Comparison of ENCODE assay signal across 6 cellular contexts in genomic region chrX:101407167-101407747, GRCh38. TPM values are rescaled to one million over a fixed set of nuclear protein-coding genes. Genes with fewer than 3 reads are reported as not detected.
DNase-seq lines count a peak whose midpoint lies in the region; TF ChIP-seq lines count a peak whose summit lies in the region.

No MANE protein-coding gene starts in this region.

- TF ChIP-seq CTCF in 22Rv1 (IDR thresholded peaks at IDR 0.05) (no peak), KMS-11 (conservative IDR thresholded peaks at IDR 0.05; ENCODE audit: low read depth, low read length) (no peak), endothelial cell (IDR thresholded peaks at IDR 0.05; ENCODE audit: unreplicated experiment) (no peak)

- H3K27me3 ChIP-seq in KMS-11 (ENCODE audit: insufficient read depth, low read depth) (no peaks in the 10 kb centered on the region), skeletal muscle satellite cell (ENCODE audit: control insufficient read depth, insufficient read depth, low read length) (no peaks in the 10 kb centered on the region)

- H2AFZ ChIP-seq in KMS-11 (ENCODE audit: low read depth) = peak overlapping the region; percentile 66

- DNase-seq in endothelial cell (ENCODE audit: low spot score) (no peak), DMS153 treated with DMSO at 0.1 percent for 48 hours (lab: John Stamatoyannopoulos, UW; ENCODE audit: unreplicated experiment) (no peak)
- no peak for DNase-seq in NK-92 treated with Interleukin-12 subunit alpha and Interleukin-12 subunit beta, amount 100 ng/mL, for 24 hours (lab: John Stamatoyannopoulos, UW)

- H3K4me3 Mint-ChIP-seq in endothelial cell (ENCODE audit: unreplicated experiment) = peak overlapping the region; percentile 99

- peaks cover 11% of the 10 kb centered on the region for H3K4me1 Mint-ChIP-seq in endothelial cell (ENCODE audit: unreplicated experiment)

- no peaks in the 10 kb centered on the region for H3K9me3 Mint-ChIP-seq in endothelial cell (ENCODE audit: unreplicated experiment)

- H3K36me3 ChIP-seq in KMS-11 (ENCODE audit: insufficient read depth) (no peaks in the 10 kb centered on the region), skeletal muscle satellite cell (ENCODE audit: insufficient read depth, low read length) (peaks cover 7% of the 10 kb centered on the region)

- H3K9me3 ChIP-seq in skeletal muscle satellite cell (replicated peaks; ENCODE audit: low read length) = no peaks in the 10 kb centered on the region

- H3K4me2 ChIP-seq in KMS-11 (peak overlapping the region; percentile 76), skeletal muscle satellite cell (ENCODE audit: low read length) (peak overlapping the region; percentile 82)

- no peaks in the 10 kb centered on the region for H4K20me1 ChIP-seq in KMS-11 (ENCODE audit: insufficient read depth)

- H3K4me1 ChIP-seq in KMS-11 (ENCODE audit: low read depth, poor library complexity, severe bottlenecking) = peaks cover 13% of the 10 kb centered on the region
- H3K4me1 ChIP-seq in skeletal muscle satellite cell (ENCODE audit: control insufficient read depth, insufficient read depth, low read length) = no peaks in the 10 kb centered on the region

- H3K27ac ChIP-seq in 22Rv1 = peak overlapping the region; percentile 69
- H3K27ac ChIP-seq in KMS-11 = peak overlapping the region; percentile 91

- H3K27ac Mint-ChIP-seq in endothelial cell (ENCODE audit: unreplicated experiment) = peak overlapping the region; percentile 100

- H3K4me3 ChIP-seq in KMS-11 (IDR thresholded peaks at IDR 0.05; ENCODE audit: insufficient read depth, low read depth, low read length) = no peak overlapping the region
- H3K4me3 ChIP-seq in skeletal muscle satellite cell (ENCODE audit: low read length) = peak overlapping the region; percentile 79

- peaks cover 7% of the 10 kb centered on the region for H3K27me3 Mint-ChIP-seq in endothelial cell (ENCODE audit: unreplicated experiment)

- peaks cover 58% of the 10 kb centered on the region for H3K79me2 ChIP-seq in KMS-11 (ENCODE audit: insufficient read depth, low read depth)

- H3K9ac ChIP-seq in KMS-11 (peak overlapping the region; percentile 93), skeletal muscle satellite cell (ENCODE audit: low read depth, low read length) (peak overlapping the region; percentile 88)

- H3K36me3 Mint-ChIP-seq in endothelial cell (ENCODE audit: low read depth, unreplicated experiment) = peaks cover 11% of the 10 kb centered on the region

RNA-seq across cellular contexts. Expression of gene GLA, which starts 0.5 kb away (rescaled TPM):
- 37.8 TPM for total RNA-seq in endothelial cell (ENCODE audit: unreplicated experiment)
- 38.5 and 42.4 TPM in 2 replicates for total RNA-seq in skeletal muscle satellite cell (2012; rRNA removed)

RNA-seq across cellular contexts. Expression of gene HNRNPH2, which starts 0.8 kb away (rescaled TPM):
- 53.2 TPM for total RNA-seq in endothelial cell (ENCODE audit: unreplicated experiment)
- total RNA-seq in skeletal muscle satellite cell (2012; rRNA removed) = 39.1 and 47.1 TPM in 2 replicates

RNA-seq across cellular contexts. Expression of gene RPL36A, which starts 16.4 kb away (rescaled TPM):
- 225 TPM for total RNA-seq in endothelial cell (ENCODE audit: unreplicated experiment)
- 348 and 432 TPM in 2 replicates for total RNA-seq in skeletal muscle satellite cell (2012; rRNA removed)

RNA-seq across cellular contexts. Expression of gene BTK, which starts 21.3 kb away (rescaled TPM):
- 9.4 TPM for total RNA-seq in endothelial cell (ENCODE audit: unreplicated experiment)
- total RNA-seq in skeletal muscle satellite cell (2012; rRNA removed) = not detected in 2 replicates

RNA-seq across cellular contexts. Expression of gene TIMM8A, which starts 58.7 kb away (rescaled TPM):
- total RNA-seq in endothelial cell (ENCODE audit: unreplicated experiment) = 12.5 TPM
- 6.3 and 10.3 TPM in 2 replicates for total RNA-seq in skeletal muscle satellite cell (2012; rRNA removed)
